8 cellular contexts compared by ENCODE assay signal in the genomic region with DNA sequence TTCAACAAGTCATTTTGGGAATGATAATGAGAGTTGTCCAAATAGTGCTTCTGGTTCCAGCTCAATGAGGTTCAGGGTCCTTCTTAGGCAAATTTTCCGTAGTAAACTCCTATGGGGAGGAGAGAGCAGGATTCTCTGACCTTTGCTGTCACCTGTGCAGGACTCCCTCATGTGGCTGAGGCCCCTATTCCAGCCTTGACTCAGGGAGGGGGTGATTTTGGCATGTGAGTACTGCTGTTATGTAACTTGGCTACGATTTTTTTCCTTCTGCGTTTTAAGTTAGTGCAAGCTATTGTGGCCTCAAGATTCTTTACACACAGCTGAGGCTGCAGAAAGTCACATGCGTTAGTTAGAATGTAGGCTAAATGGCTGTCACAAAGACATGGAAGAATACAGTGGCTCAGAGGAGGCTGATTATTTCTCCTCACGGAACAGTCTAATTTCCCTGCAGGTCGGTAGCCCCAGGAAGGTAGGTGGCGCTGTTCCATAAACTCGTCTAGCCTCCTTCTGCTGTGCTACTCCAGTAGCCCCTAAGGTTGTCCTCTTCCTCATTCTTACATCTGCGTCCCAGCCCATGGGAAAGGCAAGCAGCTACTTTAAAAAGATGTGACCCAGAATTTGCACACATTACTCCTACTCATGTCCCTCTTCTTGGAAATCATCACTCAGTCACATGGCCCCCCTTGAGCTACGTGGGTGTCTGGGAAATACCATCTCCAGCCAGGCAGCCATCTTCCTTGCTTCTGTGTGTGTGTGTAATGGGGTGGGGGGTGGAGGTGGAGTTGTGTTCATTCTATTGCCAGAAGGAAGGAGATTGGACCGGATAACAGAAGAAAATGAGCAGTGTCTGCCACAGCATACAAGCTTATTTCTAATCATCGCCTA.
DNase-seq lines count a peak whose midpoint lies in the region; ATAC-seq, FAIRE-seq and TF ChIP-seq lines count a peak whose summit lies in the region.

No MANE protein-coding gene starts in this region.

- no peaks in the 10 kb centered on the region for H4K20me1 ChIP-seq in Karpas-422 (ENCODE audit: insufficient read depth, low read depth, low read length)

- no peak overlapping the region for H3K4me2 ChIP-seq in Karpas-422 (ENCODE audit: low read depth, low read length, poor library complexity, severe bottlenecking)

- intact Hi-C loops in kidney (cut with DNase I) = no loop called here

- 67 to 68% methylated on average over 12 of the region's 12 CpGs for WGBS in ectodermal cell, 2 experiments

- H3K4me1 ChIP-seq in Karpas-422 (ENCODE audit: low read length) (no peaks in the 10 kb centered on the region), ectodermal cell (ENCODE audit: control insufficient read depth, insufficient read depth, low read length) (peaks cover 22% of the 10 kb centered on the region), kidney (ENCODE audit: control insufficient read depth in 1 of 2, insufficient read depth in 1 of 2, low read depth in 1 of 2, low read length in 2 of 2) (peaks cover 0 to 2% of the 10 kb centered on the region in 2 donors)

- H3K9me3 ChIP-seq in Karpas-422 (ENCODE audit: low read length) (no peaks in the 10 kb centered on the region), ectodermal cell (ENCODE audit: control insufficient read depth, low read length) (no peaks in the 10 kb centered on the region), kidney (ENCODE audit: control insufficient read depth in 1 of 2, low read length in 2 of 2) (no peaks in the 10 kb centered on the region)

- H3K79me2 ChIP-seq in Karpas-422 (ENCODE audit: low read length) = no peaks in the 10 kb centered on the region

- H3K9me2 ChIP-seq in Karpas-422 (replicated peaks; ENCODE audit: insufficient read depth, low read length) = no peaks in the 10 kb centered on the region

- DNase-seq in Karpas-422 (peak; percentile 27), pons (ENCODE audit: low spot score) (peak; percentile 14), NCI-H1436 (lab: John Stamatoyannopoulos, UW) (no peak), NCI-H2171 (lab: John Stamatoyannopoulos, UW) (no peak), kidney (no peak)

- no peak for FAIRE-seq in kidney (lab: Jason Lieb, UNC)

- no peak overlapping the region for H2AFZ ChIP-seq in Karpas-422 (ENCODE audit: low read length)

- TF ChIP-seq CTCF in kidney (IDR thresholded peaks at IDR 0.05; ENCODE audit: borderline replicate concordance, extremely low read depth, insufficient read depth) = no peak

- H3K4me3 ChIP-seq in Karpas-422 (ENCODE audit: low read length) (no peak overlapping the region), ectodermal cell (ENCODE audit: insufficient read depth, low read depth, low read length) (no peak overlapping the region), kidney (ENCODE audit: low read length in 2 of 2) (peak overlapping the region in 1 of 2 donors; percentile 26)

- H3K36me3 ChIP-seq in Karpas-422 (ENCODE audit: insufficient read depth, low read length) (no peaks in the 10 kb centered on the region), ectodermal cell (ENCODE audit: control insufficient read depth, insufficient read depth, low read length) (no peaks in the 10 kb centered on the region), kidney (ENCODE audit: control insufficient read depth in 1 of 2, insufficient read depth in 2 of 2, low read length in 2 of 2) (no peaks in the 10 kb centered on the region)

- H3K27ac ChIP-seq in Karpas-422 (ENCODE audit: low read length) (no peak overlapping the region), ectodermal cell (ENCODE audit: insufficient read depth, low read depth, low read length, poor library complexity, severe bottlenecking) (peak overlapping the region; percentile 62), kidney (ENCODE audit: low read depth in 2 of 2, low read length in 2 of 2) (no peak overlapping the region)

- peak; percentile 62 for ATAC-seq in GM21360 (IDR thresholded peaks at IDR 0.05; ENCODE audit: unreplicated experiment)
- ATAC-seq in GM18858 (IDR thresholded peaks at IDR 0.05; ENCODE audit: unreplicated experiment) = no peak

- H3K9ac ChIP-seq in Karpas-422 (ENCODE audit: low read length) (no peak overlapping the region), kidney (ENCODE audit: low read length in 2 of 2) (no peak overlapping the region)

- H3K27me3 ChIP-seq in Karpas-422 (ENCODE audit: low read length) (no peaks in the 10 kb centered on the region), ectodermal cell (ENCODE audit: control insufficient read depth, insufficient read depth, low read length, poor library complexity, severe bottlenecking) (no peaks in the 10 kb centered on the region)

Comparison
In these comparisons a context has a peak if more than half of its experiments do, and no peak if none do; other contexts are left out.
1. DNase-seq: peak in Karpas-422 (single experiment) and pons (single experiment); none in NCI-H1436 (single experiment), NCI-H2171 (single experiment) and kidney (single experiment).